In the genomic region with DNA sequence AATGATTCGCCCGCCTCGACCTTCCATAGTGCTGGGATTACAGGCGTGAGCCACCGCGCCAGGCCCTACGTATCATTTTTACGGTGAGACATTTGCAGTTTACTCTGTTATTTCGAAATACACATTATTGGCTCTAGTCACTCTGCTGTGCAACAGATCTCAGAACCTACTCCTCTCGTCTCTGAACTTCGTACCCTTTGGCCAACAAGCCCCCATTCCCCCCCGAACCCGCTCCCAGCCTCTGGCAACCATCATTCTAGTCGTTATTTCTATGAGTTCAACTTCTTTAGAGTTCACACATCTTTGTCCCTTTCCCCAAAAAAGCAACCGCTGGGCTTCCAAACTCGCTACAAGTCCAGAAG, we compare ENCODE assay signal across 8 cellular contexts. TPM values are rescaled to one million over a fixed set of nuclear protein-coding genes. Genes with fewer than 3 reads are reported as not detected.
DNase-seq lines count a peak whose midpoint lies in the region; TF ChIP-seq lines count a peak whose summit lies in the region.

No MANE protein-coding gene starts in this region.

- H3K9me3 Mint-ChIP-seq in Caco-2 (ENCODE audit: unreplicated experiment) = no peaks in the 10 kb centered on the region
- no peaks in the 10 kb centered on the region for H3K9me3 Mint-ChIP-seq in HFFc6
- H3K9me3 Mint-ChIP-seq in activated CD4-positive, alpha-beta memory T cell treated with anti-CD3 and anti-CD28 coated beads, Interleukin-2, amount 10 ng/mL, durations not matched to agents 7 days and 5 days = no peaks in the 10 kb centered on the region

- BruUV-seq in Caco-2 (replicated peaks; lab: Mats Ljungman, UMichigan) = TSS peak; percentile 69

- no peak for TF ChIP-seq CTCF in Caco-2 (IDR thresholded peaks at IDR 0.05; ENCODE audit: insufficient read depth in 1 of 2, low read depth in 1 of 2, low read length in 1 of 2, severe bottlenecking in 1 of 2, unreplicated experiment in 1 of 2)
- no peak for TF ChIP-seq CTCF in HFFc6 (IDR thresholded peaks at IDR 0.05)

- H3K36me3 ChIP-seq in Caco-2 (ENCODE audit: control insufficient read depth, insufficient read depth, low read length) (peaks cover 2% of the 10 kb centered on the region), neuron (ENCODE audit: insufficient read depth, low read length) (no peaks in the 10 kb centered on the region)

- DNase-seq in Caco-2 = peak; percentile 37 to 39
- peak; percentile 42 for DNase-seq in HFFc6
- DNase-seq in activated CD4-positive, alpha-beta memory T cell treated with anti-CD3 and anti-CD28 coated beads, Interleukin-2, amount 10 ng/mL, durations not matched to agents 7 days and 5 days = peak; percentile 16
- peak; percentile 49 for DNase-seq in fibroblast of peridontal ligament (ENCODE audit: extremely low read depth)
- DNase-seq in effector CD8-positive, alpha-beta T cell (lab: John Stamatoyannopoulos, UW) = no peak
- DNase-seq in occipital lobe (lab: John Stamatoyannopoulos, UW) = no peak
- DNase-seq in NCI-H446 (lab: John Stamatoyannopoulos, UW) = no peak

- peak overlapping the region; percentile 78 for H3K4me3 Mint-ChIP-seq in Caco-2 (ENCODE audit: unreplicated experiment)
- peak overlapping the region; percentile 95 for H3K4me3 Mint-ChIP-seq in HFFc6
- H3K4me3 Mint-ChIP-seq in activated CD4-positive, alpha-beta memory T cell treated with anti-CD3 and anti-CD28 coated beads, Interleukin-2, amount 10 ng/mL, durations not matched to agents 7 days and 5 days = peak overlapping the region; percentile 75

- POLR2A ChIA-PET in Caco-2 (lab: Charles Lee) = interaction anchor here (0.5 to 1.7 kb wide), 3 partner anchors 23 to 63 kb away, joined by 3 to 9 read pairs (median 4); a partner anchor contains a TSS
- POLR2A ChIA-PET in activated CD4-positive, alpha-beta memory T cell treated with anti-CD3 and anti-CD28 coated beads, Interleukin-2, amount 10 ng/mL, durations not matched to agents 7 days and 5 days (lab: Charles Lee) = interaction anchor here (1.0 kb wide), 1 partner anchor 115 kb away, joined by 3 read pairs; a partner anchor contains a TSS

- H3K27ac Mint-ChIP-seq in Caco-2 (ENCODE audit: unreplicated experiment) = peak overlapping the region; percentile 80
- H3K27ac Mint-ChIP-seq in HFFc6 = peak overlapping the region; percentile 94
- H3K27ac Mint-ChIP-seq in activated CD4-positive, alpha-beta memory T cell treated with anti-CD3 and anti-CD28 coated beads, Interleukin-2, amount 10 ng/mL, durations not matched to agents 7 days and 5 days = no peak overlapping the region

- H3K36me3 Mint-ChIP-seq in Caco-2 (ENCODE audit: insufficient read depth, unreplicated experiment) = peaks cover 41% of the 10 kb centered on the region
- H3K36me3 Mint-ChIP-seq in HFFc6 (ENCODE audit: low read depth) = peaks cover 14% of the 10 kb centered on the region; the same call in 1 of the 2 replicates
- H3K36me3 Mint-ChIP-seq in activated CD4-positive, alpha-beta memory T cell treated with anti-CD3 and anti-CD28 coated beads, Interleukin-2, amount 10 ng/mL, durations not matched to agents 7 days and 5 days (ENCODE audit: low read depth) = no peaks in the 10 kb centered on the region

- H3K27me3 ChIP-seq in Caco-2 (replicated peaks; ENCODE audit: control insufficient read depth, insufficient read depth, low read length) (no peaks in the 10 kb centered on the region), neuron (ENCODE audit: insufficient read depth, low read length) (no peaks in the 10 kb centered on the region)

- H2AFZ ChIP-seq in neuron (ENCODE audit: low read depth, low read length) = peak overlapping the region; percentile 67

- intact Hi-C loops in Caco-2 (cut with micrococcal nuclease; ENCODE audit: unreplicated experiment) = loop anchor here (1.0 to 10.0 kb wide), 4 partner anchors 24 to 114 kb away; a partner anchor contains a TSS

- H3K4me3 ChIP-seq in Caco-2 (ENCODE audit: low read depth, low read length) = peak overlapping the region; percentile 61
- H3K4me3 ChIP-seq in neuron (ENCODE audit: low read length) = peak overlapping the region; percentile 54

- CTCF ChIA-PET in Caco-2 (lab: Charles Lee) = interaction anchor here (0.5 to 2.1 kb wide), 8 partner anchors 15 to 735 kb away, joined by 3 to 26 read pairs (median 4); a partner anchor contains a TSS
- CTCF ChIA-PET in activated CD4-positive, alpha-beta memory T cell treated with anti-CD3 and anti-CD28 coated beads, Interleukin-2, amount 10 ng/mL, durations not matched to agents 7 days and 5 days (lab: Charles Lee) = interaction anchor here (0.6 to 3.4 kb wide), 11 partner anchors 23 to 476 kb away, joined by 3 to 21 read pairs (median 4); no protein-coding TSS in a partner anchor

- no peaks in the 10 kb centered on the region for H3K9me3 ChIP-seq in Caco-2
- H3K9me3 ChIP-seq in neuron (ENCODE audit: low read length) = peaks cover 3% of the 10 kb centered on the region

- H3K27me3 Mint-ChIP-seq in Caco-2 (ENCODE audit: insufficient read depth, unreplicated experiment) = no peaks in the 10 kb centered on the region
- peaks cover 4% of the 10 kb centered on the region; the same call in 1 of the 2 replicates for H3K27me3 Mint-ChIP-seq in HFFc6 (ENCODE audit: insufficient read depth)
- H3K27me3 Mint-ChIP-seq in activated CD4-positive, alpha-beta memory T cell treated with anti-CD3 and anti-CD28 coated beads, Interleukin-2, amount 10 ng/mL, durations not matched to agents 7 days and 5 days = peaks cover 32% of the 10 kb centered on the region

- H3K4me1 ChIP-seq in Caco-2 (peaks cover 19% of the 10 kb centered on the region), neuron (ENCODE audit: insufficient read depth, low read length) (no peaks in the 10 kb centered on the region)

- H3K4me1 Mint-ChIP-seq in Caco-2 (ENCODE audit: low read depth, unreplicated experiment) (peaks cover 12% of the 10 kb centered on the region), HFFc6 (ENCODE audit: low read depth) (peaks cover 48% of the 10 kb centered on the region)
- H3K4me1 Mint-ChIP-seq in activated CD4-positive, alpha-beta memory T cell treated with anti-CD3 and anti-CD28 coated beads, Interleukin-2, amount 10 ng/mL, durations not matched to agents 7 days and 5 days = peaks cover 25% of the 10 kb centered on the region

RNA-seq across cellular contexts. Expression of a gene that starts 0.7 kb away (rescaled TPM):
- total RNA-seq in Caco-2 (2022) (46.9 and 55.3 TPM in 2 replicates), occipital lobe (10.6 TPM)
- total RNA-seq in HFFc6 (2021; fragmentation: NEBNext Ultra II Directional; extraction: Animal tissue kit (Norgen Biotek cat#: 25700)) = 10 to 100 TPM; 50.3 to 86.6 (median 82.4) TPM
- 1 to 10 TPM in 1 of 2 experiments, under 1 TPM in 1; 0.85 to 1.2 TPM for total RNA-seq in activated CD4-positive, alpha-beta memory T cell treated with anti-CD3 and anti-CD28 coated beads, Interleukin-2, amount 10 ng/mL, durations not matched to agents 7 days and 5 days

RNA-seq across cellular contexts. Expression of a gene that starts 32.4 kb away (rescaled TPM):
- total RNA-seq in Caco-2 (2022) (10.2 and 10.4 TPM in 2 replicates), occipital lobe (4.7 TPM)
- total RNA-seq in HFFc6 (2021; fragmentation: NEBNext Ultra II Directional; extraction: Animal tissue kit (Norgen Biotek cat#: 25700)) = 10 to 100 TPM in 4 of 6 experiments, 1 to 10 TPM in 2; 9.6 to 11.5 (median 10.3) TPM
- total RNA-seq in activated CD4-positive, alpha-beta memory T cell treated with anti-CD3 and anti-CD28 coated beads, Interleukin-2, amount 10 ng/mL, durations not matched to agents 7 days and 5 days = 1 to 10 TPM; 3.2 to 3.6 TPM

Comparison
In these comparisons a context has a peak if more than half of its experiments do, and no peak if none do; other contexts are left out.
1. DNase-seq: peak in Caco-2 (2 of 2), HFFc6 (single experiment), activated CD4-positive, alpha-beta memory T cell treated with anti-CD3 and anti-CD28 coated beads, Interleukin-2, amount 10 ng/mL, durations not matched to agents 7 days and 5 days (single experiment) and fibroblast of peridontal ligament (single experiment); none in effector CD8-positive, alpha-beta T cell (single experiment), occipital lobe (single experiment) and NCI-H446 (0 of 2).
2. Peak in every context shown above with its lines, with median percentiles within 50 percentile points of each other: H3K4me3 Mint-ChIP-seq.